ENCODE assay signal across 12 cellular contexts in genomic region chr3:116253511-116253910, GRCh38.
"Had no signal": no experiment of that assay in that cellular context is flagged by ENCODE, and none has a peak within 500 bp of the region (broad histone marks: within the 10 kb centered on the region; RNA-seq: fewer than 3 reads in every experiment).

No MANE protein-coding gene starts in this region.

- H3K36me3 ChIP-seq: ovary had no signal

- DNase-seq: activated CD4-positive, alpha-beta T cell treated with anti-CD3 and anti-CD28 coated beads, Interleukin-2, amount 50 U/mL, for 1 hour; activated naive CD8-positive, alpha-beta T cell treated with anti-CD3 and anti-CD28 coated beads for 36 hours; amygdala; hippocampal formation; naive B cell; ovary; stimulated activated CD4-positive, alpha-beta T cell treated with anti-CD3 and anti-CD28 coated beads, Interleukin-12 subunit alpha, Interleukin-12 subunit beta, amount 100 ng/mL, for 4 hours; stimulated activated CD4-positive, alpha-beta T cell treated with anti-CD3 and anti-CD28 coated beads, Interleukin-2, amount 100 ng/mL, for 24 hours; T1000 had no signal

- H3K27ac ChIP-seq: ovary had no signal

- H3K27me3 Mint-ChIP-seq: activated naive CD8-positive, alpha-beta T cell treated with anti-CD3 and anti-CD28 coated beads for 36 hours; naive B cell had no signal

- H3K4me3 ChIP-seq: lung, ovary had no signal

- H3K9me3 ChIP-seq: ovary had no signal

- H3K27ac Mint-ChIP-seq: activated naive CD8-positive, alpha-beta T cell treated with anti-CD3 and anti-CD28 coated beads for 36 hours; activated T-helper 1 cell treated with anti-CD3 and anti-CD28 coated beads, Interleukin-12 subunit alpha, Interleukin-12 subunit beta, Interleukin-2, Interleukin-4 antibody, amounts not matched to agents 30 ng/mL and 10 ng/mL and 1 ng/mL, durations not matched to agents 14 hours and 24 hours and 36 hours; naive B cell had no signal

- H3K9me3 Mint-ChIP-seq: activated naive CD8-positive, alpha-beta T cell treated with anti-CD3 and anti-CD28 coated beads for 36 hours; activated T-helper 1 cell treated with anti-CD3 and anti-CD28 coated beads, Interleukin-12 subunit alpha, Interleukin-12 subunit beta, Interleukin-2, Interleukin-4 antibody, amounts not matched to agents 30 ng/mL and 10 ng/mL and 1 ng/mL, durations not matched to agents 14 hours and 24 hours and 36 hours had no signal

- ATAC-seq: activated CD4-positive, CD25-positive, alpha-beta regulatory T cell treated with anti-CD3 and anti-CD28 coated beads, Interleukin-2, amount 50 U/mL, for 24 hours had no signal

- H3K36me3 Mint-ChIP-seq: activated naive CD8-positive, alpha-beta T cell treated with anti-CD3 and anti-CD28 coated beads for 36 hours; naive B cell had no signal

- H3K4me3 Mint-ChIP-seq: activated naive CD8-positive, alpha-beta T cell treated with anti-CD3 and anti-CD28 coated beads for 36 hours; activated T-helper 1 cell treated with anti-CD3 and anti-CD28 coated beads, Interleukin-12 subunit alpha, Interleukin-12 subunit beta, Interleukin-2, Interleukin-4 antibody, amounts not matched to agents 30 ng/mL and 10 ng/mL and 1 ng/mL, durations not matched to agents 14 hours and 24 hours and 36 hours; naive B cell had no signal

- H3K27me3 ChIP-seq: ovary had no signal

- H3K4me1 Mint-ChIP-seq: activated naive CD8-positive, alpha-beta T cell treated with anti-CD3 and anti-CD28 coated beads for 36 hours; naive B cell had no signal
